Comparison of ENCODE assay signal across 8 cellular contexts in the genomic region with DNA sequence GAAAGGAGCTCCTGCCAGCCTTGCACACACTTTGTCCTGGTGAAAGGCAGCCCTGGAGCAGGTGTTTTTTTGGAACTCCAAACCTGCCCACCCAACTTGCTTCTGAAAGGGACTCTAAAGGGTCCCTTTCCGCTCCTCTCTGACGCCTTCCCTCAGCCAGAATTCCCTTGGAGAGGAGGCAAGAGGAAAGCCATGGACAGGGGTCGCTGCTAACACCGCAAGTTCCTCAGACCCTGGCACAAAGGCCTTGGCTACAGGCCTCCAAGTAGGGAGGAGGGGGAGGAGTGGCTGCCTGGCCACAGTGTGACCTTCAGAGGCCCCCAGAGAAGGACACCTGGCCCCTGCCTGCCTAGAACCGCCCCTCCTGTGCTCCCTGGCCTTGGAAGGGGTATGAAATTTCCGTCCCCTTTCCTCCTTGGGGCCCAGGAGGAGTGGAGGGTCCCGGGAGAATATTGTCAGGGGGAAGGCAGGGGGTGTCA. TPM values are rescaled to one million over a fixed set of nuclear protein-coding genes. Genes with fewer than 3 reads are reported as not detected.
DNase-seq lines count a peak whose midpoint lies in the region; ATAC-seq and TF ChIP-seq lines count a peak whose summit lies in the region.

No MANE protein-coding gene starts in this region.

- peak overlapping the region; percentile 85 for H3K27ac Mint-ChIP-seq in activated CD4-positive, alpha-beta T cell treated with anti-CD3 and anti-CD28 coated beads, Interleukin-2, amount 10 ng/mL, durations not matched to agents 7 days and 5 days
- H3K27ac Mint-ChIP-seq in activated B cell treated with CpG ODN at 0.5 μM for 24 hours (peak overlapping the region; percentile 82), glutamatergic neuron (ENCODE audit: unreplicated experiment) (peak overlapping the region; percentile 72)

- ATAC-seq in activated B cell treated with CpG ODN at 0.5 μM for 24 hours (ENCODE audit: low read depth), result no peak
- ATAC-seq in GM19455 (IDR thresholded peaks at IDR 0.05; ENCODE audit: unreplicated experiment), result no peak
- no peak for ATAC-seq in GM18867 (IDR thresholded peaks at IDR 0.05; ENCODE audit: unreplicated experiment)

- no peaks in the 10 kb centered on the region for H3K9me3 Mint-ChIP-seq in activated CD4-positive, alpha-beta T cell treated with anti-CD3 and anti-CD28 coated beads, Interleukin-2, amount 10 ng/mL, durations not matched to agents 7 days and 5 days
- H3K9me3 Mint-ChIP-seq in activated B cell treated with CpG ODN at 0.5 μM for 24 hours (no peaks in the 10 kb centered on the region), glutamatergic neuron (ENCODE audit: unreplicated experiment) (peaks cover 6% of the 10 kb centered on the region)

- H3K79me2 ChIP-seq in trophoblast cell (ENCODE audit: control insufficient read depth, insufficient read depth, low read length, poor library complexity), result peaks cover 9% of the 10 kb centered on the region

- peak overlapping the region; percentile 26 for H3K4ac ChIP-seq in trophoblast cell (ENCODE audit: low read depth, low read length)

- no peak overlapping the region for H3K9ac ChIP-seq in trophoblast cell (ENCODE audit: low read length)

- TF ChIP-seq CTCF in activated B cell treated with CpG ODN at 0.5 μM for 24 hours (IDR thresholded peaks at IDR 0.05), result no peak
- TF ChIP-seq CTCF in glutamatergic neuron (IDR thresholded peaks at IDR 0.05; ENCODE audit: partially characterized antibody, unreplicated experiment), result no peak

- peaks cover 17% of the 10 kb centered on the region for H3K79me1 ChIP-seq in trophoblast cell (ENCODE audit: low read length)

- peak overlapping the region; percentile 28 for H4K91ac ChIP-seq in trophoblast cell (ENCODE audit: low read depth, low read length)

- intact Hi-C loops in activated B cell treated with CpG ODN at 0.5 μM for 24 hours (cut with micrococcal nuclease), result loop anchor here (1.0 to 10.0 kb wide), 8 partner anchors 48 to 1875 kb away; partner anchors contain the start of genes HSP90AB1, MRPS18A and USP49

- no peaks in the 10 kb centered on the region for H3K27me3 ChIP-seq in trophoblast cell (ENCODE audit: insufficient read depth, low read length)

- peak overlapping the region; percentile 4 for H4K12ac ChIP-seq in trophoblast cell (ENCODE audit: low read depth, low read length)

- no peak overlapping the region for H3K23ac ChIP-seq in trophoblast cell (ENCODE audit: low read length)

- no peak overlapping the region for H2BK120ac ChIP-seq in trophoblast cell (ENCODE audit: insufficient read depth, low read length, poor library complexity)

- no peaks in the 10 kb centered on the region for H3K27me3 Mint-ChIP-seq in activated CD4-positive, alpha-beta T cell treated with anti-CD3 and anti-CD28 coated beads, Interleukin-2, amount 10 ng/mL, durations not matched to agents 7 days and 5 days
- peaks cover 16% of the 10 kb centered on the region for H3K27me3 Mint-ChIP-seq in activated B cell treated with CpG ODN at 0.5 μM for 24 hours
- peaks cover 19% of the 10 kb centered on the region for H3K27me3 Mint-ChIP-seq in glutamatergic neuron (ENCODE audit: unreplicated experiment)

- H3K18ac ChIP-seq in trophoblast cell (ENCODE audit: low read length), result peak overlapping the region; percentile 32

- peak overlapping the region; percentile 83 for H3K4me3 Mint-ChIP-seq in activated CD4-positive, alpha-beta T cell treated with anti-CD3 and anti-CD28 coated beads, Interleukin-2, amount 10 ng/mL, durations not matched to agents 7 days and 5 days
- H3K4me3 Mint-ChIP-seq in activated B cell treated with CpG ODN at 0.5 μM for 24 hours (peak overlapping the region; percentile 86), glutamatergic neuron (ENCODE audit: unreplicated experiment) (peak overlapping the region; percentile 88)

- no peak for DNase-seq in activated CD4-positive, alpha-beta T cell treated with anti-CD3 and anti-CD28 coated beads, Interleukin-2, amount 10 ng/mL, durations not matched to agents 7 days and 5 days
- no peak for DNase-seq in activated CD4-positive, alpha-beta T cell treated with anti-CD3 and anti-CD28 coated beads for 4 hours
- no peak for DNase-seq in activated B cell treated with CpG ODN at 0.5 μM for 24 hours
- DNase-seq in glutamatergic neuron, result no peak
- no peak for DNase-seq in trophoblast cell
- no peak for DNase-seq in COR-L47 (lab: John Stamatoyannopoulos, UW)

- no peak overlapping the region for H2BK12ac ChIP-seq in trophoblast cell (ENCODE audit: low read length)

- no peaks in the 10 kb centered on the region for H3K9me3 ChIP-seq in trophoblast cell (ENCODE audit: insufficient read depth, low read depth, low read length)

- H3K4me1 Mint-ChIP-seq in activated CD4-positive, alpha-beta T cell treated with anti-CD3 and anti-CD28 coated beads, Interleukin-2, amount 10 ng/mL, durations not matched to agents 7 days and 5 days, result peaks cover 48% of the 10 kb centered on the region
- peaks cover 45% of the 10 kb centered on the region for H3K4me1 Mint-ChIP-seq in activated B cell treated with CpG ODN at 0.5 μM for 24 hours
- H3K4me1 Mint-ChIP-seq in glutamatergic neuron (ENCODE audit: low read depth, unreplicated experiment), result peaks cover 9% of the 10 kb centered on the region

- H2BK5ac ChIP-seq in trophoblast cell (ENCODE audit: low read depth, low read length, poor library complexity), result no peak overlapping the region

- POLR2A ChIA-PET in activated CD4-positive, alpha-beta T cell treated with anti-CD3 and anti-CD28 coated beads, Interleukin-2, amount 10 ng/mL, durations not matched to agents 7 days and 5 days (lab: Charles Lee), result no interaction called here
- POLR2A ChIA-PET in activated B cell treated with CpG ODN at 0.5 μM for 24 hours (lab: Charles Lee), result interaction anchor here (0.9 to 5.7 kb wide), 3 partner anchors 58 to 143 kb away, joined by 3 to 41 read pairs (median 30); no protein-coding TSS in a partner anchor

- H3K4me1 ChIP-seq in trophoblast cell (ENCODE audit: control insufficient read depth in 1 of 2, insufficient read depth in 2 of 2, low read length in 2 of 2), result peaks cover 7 to 18% of the 10 kb centered on the region in 2 experiments

- H4K8ac ChIP-seq in trophoblast cell (ENCODE audit: low read depth, low read length), result no peak overlapping the region

- H3K36me3 Mint-ChIP-seq in activated CD4-positive, alpha-beta T cell treated with anti-CD3 and anti-CD28 coated beads, Interleukin-2, amount 10 ng/mL, durations not matched to agents 7 days and 5 days (ENCODE audit: low read depth), result peaks cover 3% of the 10 kb centered on the region
- H3K36me3 Mint-ChIP-seq in activated B cell treated with CpG ODN at 0.5 μM for 24 hours (ENCODE audit: low read depth) (peaks cover 2% of the 10 kb centered on the region), glutamatergic neuron (ENCODE audit: unreplicated experiment) (no peaks in the 10 kb centered on the region)

- H3K36me3 ChIP-seq in trophoblast cell (ENCODE audit: control insufficient read depth in 1 of 2, insufficient read depth in 2 of 2, low read length in 2 of 2), result peaks cover 4 to 7% of the 10 kb centered on the region in 2 experiments

- peak overlapping the region; percentile 98 for H3K4me2 ChIP-seq in trophoblast cell (ENCODE audit: low read length)

- H2AK5ac ChIP-seq in trophoblast cell (ENCODE audit: low read length), result no peak overlapping the region

- no peak overlapping the region for H2AFZ ChIP-seq in trophoblast cell (ENCODE audit: insufficient read depth, low read length, poor library complexity)

- CTCF ChIA-PET in activated CD4-positive, alpha-beta T cell treated with anti-CD3 and anti-CD28 coated beads, Interleukin-2, amount 10 ng/mL, durations not matched to agents 7 days and 5 days (lab: Charles Lee), result interaction anchor here (0.9 to 3.5 kb wide), 10 partner anchors 8 to 302 kb away, joined by 3 to 15 read pairs (median 6); no protein-coding TSS in a partner anchor
- CTCF ChIA-PET in activated B cell treated with CpG ODN at 0.5 μM for 24 hours (lab: Charles Lee), result interaction anchor here (0.6 to 8.4 kb wide), 11 partner anchors 24 to 302 kb away, joined by 3 to 99 read pairs (median 6); partner anchors contain the start of gene GTPBP2

- peak overlapping the region; percentile 46 for H3K4me3 ChIP-seq in trophoblast cell (ENCODE audit: low read depth, low read length)

- no peak overlapping the region for H3K27ac ChIP-seq in trophoblast cell (ENCODE audit: low read depth, low read length)

- H3K14ac ChIP-seq in trophoblast cell (ENCODE audit: low read length), result peak overlapping the region; percentile 27

- no CpG with 5 or more reads among the region's 7 CpGs for WGBS in trophoblast cell (ENCODE audit: extremely low coverage, insufficient coverage, insufficient read length)

RNA-seq across cellular contexts. Expression of gene VEGFA, which starts 2.6 kb away (rescaled TPM):
- total RNA-seq in activated CD4-positive, alpha-beta T cell treated with anti-CD3 and anti-CD28 coated beads, Interleukin-2, amount 10 ng/mL, durations not matched to agents 7 days and 5 days, result 10 to 100 TPM; 23.7 to 25.8 TPM
- 29.0 and 31.3 TPM in 2 replicates for total RNA-seq in activated B cell treated with CpG ODN at 0.5 μM for 24 hours
- 21.6 TPM for total RNA-seq in glutamatergic neuron (ENCODE audit: unreplicated experiment)
- polyA plus RNA-seq in trophoblast cell (2013), result 111 and 117 TPM in 2 replicates
